ENCODE assay signal across 11 cellular contexts in genomic region chr10:116740971-116741370, GRCh38. TPM values are rescaled to one million over a fixed set of nuclear protein-coding genes. Genes with fewer than 3 reads are reported as not detected.
DNase-seq lines count a peak whose midpoint lies in the region; ATAC-seq, FAIRE-seq and TF ChIP-seq lines count a peak whose summit lies in the region.
"Had no signal": no experiment of that assay in that cellular context is flagged by ENCODE, and none has a peak within 500 bp of the region (broad histone marks: within the 10 kb centered on the region; RNA-seq: fewer than 3 reads in every experiment).

No MANE protein-coding gene starts in this region.

- H3K4me1 ChIP-seq in HCT116 (ENCODE audit: control insufficient read depth in 1 of 2, insufficient read depth in 2 of 2, low read length in 2 of 2), result peaks cover 6 to 18% of the 10 kb centered on the region in 2 experiments; a peak in 3 of 4 replicates
- H3K4me1 ChIP-seq in mammary epithelial cell (ENCODE audit: insufficient read depth, low read length), result peaks cover 15% of the 10 kb centered on the region
- H3K4me1 ChIP-seq in HepG2 (ENCODE audit: insufficient read depth, low read length), result peaks cover 32% of the 10 kb centered on the region
- H3K4me1 ChIP-seq: pancreas had no signal

- TF ChIP-seq POLR2A in HCT116 (IDR thresholded peaks at IDR 0.05; ENCODE audit: borderline replicate concordance, extremely low read depth, insufficient read depth, insufficient read length) (no peak), HepG2 (IDR thresholded peaks at IDR 0.05; ENCODE audit: insufficient read depth in 1 of 2, low read depth in 2 of 2, low read length in 2 of 2) (no peak)

- H3K9me2 ChIP-seq in HCT116 (ENCODE audit: insufficient read depth), result no peaks in the 10 kb centered on the region

- no peak for TF ChIP-seq CTCF in HCT116 (IDR thresholded peaks at IDR 0.05 in 2 of 3, conservative IDR thresholded peaks at IDR 0.05 in 1 of 3; ENCODE audit: borderline replicate concordance in 1 of 3, insufficient read depth in 1 of 3, low read depth in 2 of 3, low read length in 2 of 3)
- TF ChIP-seq CTCF in mammary epithelial cell (conservative IDR thresholded peaks at IDR 0.05 in 1 of 2, IDR thresholded peaks at IDR 0.05 in 1 of 2; ENCODE audit: extremely low read depth in 1 of 2, insufficient read depth in 1 of 2, low read depth in 1 of 2, low read length in 2 of 2), result no peak
- TF ChIP-seq CTCF in HepG2 (CRISPR knock-in tag; IDR thresholded peaks at IDR 0.05), result no peak
- no peak for TF ChIP-seq CTCF in GM13977 (IDR thresholded peaks at IDR 0.05; ENCODE audit: extremely low read depth, insufficient read depth, missing control alignments)

- H3K9ac ChIP-seq in HCT116 (ENCODE audit: low read length) (no peak overlapping the region), mammary epithelial cell (ENCODE audit: insufficient read depth, low read length) (no peak overlapping the region), HepG2 (ENCODE audit: insufficient read depth, low read depth, low read length) (peak overlapping the region; percentile 68; the same call in 1 of the 2 replicates)

- no peak for ATAC-seq in HCT116
- ATAC-seq in HepG2, result no peak
- ATAC-seq in activated CD4-positive, CD25-positive, alpha-beta regulatory T cell treated with anti-CD3 and anti-CD28 coated beads, Interleukin-2, amount 50 U/mL, for 24 hours, result no peak
- no peak for ATAC-seq in HG03460 (IDR thresholded peaks at IDR 0.05; ENCODE audit: unreplicated experiment)

- H4K20me1 ChIP-seq in HCT116 (ENCODE audit: insufficient read depth), result no peaks in the 10 kb centered on the region
- no peaks in the 10 kb centered on the region for H4K20me1 ChIP-seq in mammary epithelial cell (ENCODE audit: insufficient read depth, low read length)
- 0 out of 2 replicates have a peak, but pooled peaks cover 3% of the 10 kb centered on the region for H4K20me1 ChIP-seq in HepG2 (ENCODE audit: insufficient read depth, low read length)

- intact Hi-C loops in HCT116 (cut with micrococcal nuclease) (no loop called here), mammary epithelial cell (cut with micrococcal nuclease) (no loop called here), HepG2 (cut with micrococcal nuclease; ENCODE audit: unreplicated experiment) (loop anchor here (5.0 kb wide), 2 partner anchors 46 to 49 kb away; no protein-coding TSS in a partner anchor)

- H3K4me2 ChIP-seq in HCT116 (ENCODE audit: low read length) (peak overlapping the region; percentile 88), mammary epithelial cell (ENCODE audit: insufficient read depth, low read depth, low read length) (peak overlapping the region; percentile 91), HepG2 (ENCODE audit: low read depth, low read length) (peak overlapping the region; percentile 86)

- in situ Hi-C loops in mammary epithelial cell (cut with MboI; ENCODE audit: low sequenced_read_pairs in 2 of 2) (no loop called here), HepG2 (cut with HindIII; ENCODE audit: extremely low pct_ligation_motif_present, low pct_unique_long_range_greater_than_20kb) (no loop called here), GM13977 (cut with MboI; ENCODE audit: low pct_unique_long_range_greater_than_20kb, low sequenced_read_pairs, unreplicated experiment) (no loop called here)

- DNase-seq in HCT116 (ENCODE audit: low read depth, low spot score), result no peak
- DNase-seq in mammary epithelial cell, result no peak
- DNase-seq in HepG2 (ENCODE audit: low spot score), result no peak
- DNase-seq in GM13977 (ENCODE audit: low spot score), result no peak
- DNase-seq in HK-2 (ENCODE audit: unreplicated experiment), result no peak
- DNase-seq: NCI-H187 treated with DMSO at 0.1 percent for 48 hours had no signal

- peaks cover 23% of the 10 kb centered on the region for H3K79me2 ChIP-seq in HCT116 (ENCODE audit: insufficient read depth, low read length)
- H3K79me2 ChIP-seq in mammary epithelial cell (ENCODE audit: insufficient read depth, low read length), result no peaks in the 10 kb centered on the region
- peaks cover 14% of the 10 kb centered on the region for H3K79me2 ChIP-seq in HepG2 (ENCODE audit: insufficient read depth, low read length)

- no peaks in the 10 kb centered on the region for H3K27me3 ChIP-seq in HCT116 (ENCODE audit: insufficient read depth, low read length)
- no peaks in the 10 kb centered on the region for H3K27me3 ChIP-seq in mammary epithelial cell (ENCODE audit: insufficient read depth, low read length)
- H3K27me3 ChIP-seq in HepG2 (ENCODE audit: control insufficient read depth in 1 of 2, insufficient read depth in 2 of 2, low read length in 2 of 2), result peaks cover 0 to 23% of the 10 kb centered on the region in 2 experiments; a peak in 3 of 5 replicates
- H3K27me3 ChIP-seq: pancreas had no signal

- no peak for FAIRE-seq in HepG2 (lab: Jason Lieb, UNC)
- FAIRE-seq: G401.6, pancreas had no signal

- no peak overlapping the region for H2AFZ ChIP-seq in HCT116 (ENCODE audit: low read depth, low read length, poor library complexity, severe bottlenecking)
- H2AFZ ChIP-seq in mammary epithelial cell (ENCODE audit: low read depth, low read length), result peak overlapping the region; percentile 92
- no peak overlapping the region for H2AFZ ChIP-seq in HepG2 (ENCODE audit: low read length)

- CTCF ChIA-PET in HCT116 (lab: Charles Lee), result no interaction called here
- CTCF ChIA-PET in mammary epithelial cell (lab: Charles Lee; ENCODE audit: low non-redundant PET), result no interaction called here
- CTCF ChIA-PET in HepG2 (lab: Yijun Ruan, JAX; ENCODE audit: low intra/inter-chr PET ratio, low total read pairs), result no interaction called here

- POLR2A ChIA-PET in HCT116 (lab: Charles Lee), result no interaction called here
- POLR2A ChIA-PET in HepG2 (lab: Yijun Ruan, JAX), result no interaction called here

- dilution Hi-C loops in mammary epithelial cell (cut with HindIII; ENCODE audit: low sequenced_read_pairs), result no loop called here

- H3K9me3 ChIP-seq in HCT116 (ENCODE audit: control insufficient read depth in 1 of 2, insufficient read depth in 1 of 2, low read depth in 1 of 2, low read length in 2 of 2) (no peaks in the 10 kb centered on the region), mammary epithelial cell (replicated peaks; ENCODE audit: insufficient read depth, low read length) (no peaks in the 10 kb centered on the region), HepG2 (ENCODE audit: low read length) (no peaks in the 10 kb centered on the region)
- H3K9me3 ChIP-seq: pancreas had no signal

- RAD21 ChIA-PET in HCT116 (lab: Charles Lee; ENCODE audit: low non-redundant PET in 1 of 2, low total read pairs in 2 of 2, uncharacterized antibody in 2 of 2, unreplicated experiment in 2 of 2), result no interaction called here

- BruUV-seq in HCT116 (replicated peaks; lab: Mats Ljungman, UMichigan), result no TSS peak
- no TSS peak for BruUV-seq in mammary epithelial cell (replicated peaks; lab: Mats Ljungman, UMichigan)
- BruUV-seq in HepG2 (replicated peaks; lab: Mats Ljungman, UMichigan), result no TSS peak

- H3K4me3 ChIP-seq in HCT116 (replicated peaks in 1 of 2; ENCODE audit: low read depth in 1 of 2, low read length in 2 of 2) (peak overlapping the region in 1 of 2 experiments; percentile 57; a peak in 2 of 4 replicates), mammary epithelial cell (replicated peaks in 1 of 3; ENCODE audit: insufficient read depth in 1 of 3, low read depth in 2 of 3, low read length in 3 of 3) (no peak overlapping the region), HepG2 (replicated peaks in 1 of 3; ENCODE audit: insufficient read depth in 1 of 3, low read depth in 2 of 3, low read length in 3 of 3) (peak overlapping the region; percentile 71 to 80 (median 74); a peak in 5 of 6 replicates), skin epidermis (peak overlapping the region; percentile 64 to 83 (median 74))

- H3K27ac ChIP-seq in HCT116 (ENCODE audit: low read depth, low read length) (no peak overlapping the region), mammary epithelial cell (ENCODE audit: insufficient read depth, low read depth, low read length) (no peak overlapping the region), HepG2 (ENCODE audit: extremely low read length, insufficient read depth, low read length) (no peak overlapping the region), skin epidermis (peak overlapping the region in 6 of 21 experiments; percentile 22 to 94 (median 94))
- H3K27ac ChIP-seq: pancreas had no signal

- H3K36me3 ChIP-seq in HCT116 (ENCODE audit: control insufficient read depth in 1 of 2, insufficient read depth in 2 of 2, low read length in 2 of 2), result no peaks in the 10 kb centered on the region
- H3K36me3 ChIP-seq in mammary epithelial cell (ENCODE audit: insufficient read depth, low read length), result no peaks in the 10 kb centered on the region
- no peaks in the 10 kb centered on the region for H3K36me3 ChIP-seq in HepG2 (replicated peaks in 1 of 2; ENCODE audit: control insufficient read depth in 1 of 2, insufficient read depth in 2 of 2, low read length in 2 of 2)
- H3K36me3 ChIP-seq: pancreas had no signal

- no peak for TF ChIP-seq RAD21 in HCT116 (IDR thresholded peaks at IDR 0.05; ENCODE audit: low read depth)
- TF ChIP-seq RAD21 in HepG2 (CRISPR knock-in tag; IDR thresholded peaks at IDR 0.05), result no peak

- TF ChIP-seq EP300 in HepG2 (IDR thresholded peaks at IDR 0.05; ENCODE audit: low read depth in 2 of 2, low read length in 2 of 2), result no peak
- no peak for TF ChIP-seq EP300 in HepG2 (CRISPR knock-in tag; IDR thresholded peaks at IDR 0.05; ENCODE audit: borderline replicate concordance)

- 94% methylated on average over 4 of the region's 13 CpGs for WGBS in mammary epithelial cell (ENCODE audit: low coverage, missing lambda C conversion rate)
- WGBS in HepG2 (ENCODE audit: low lambda C conversion rate), result 77% methylated on average over 4 of the region's 13 CpGs

RNA-seq across cellular contexts. Expression of gene HSPA12A, which starts 1.4 kb away (rescaled TPM):
- total RNA-seq in HCT116 (2021; ENCODE audit: unreplicated experiment), result 19.8 TPM
- 7.0 and 8.9 TPM in 2 replicates for polyA plus RNA-seq in HCT116 (2012)
- total RNA-seq in mammary epithelial cell, result 10 to 100 TPM; 10.8 to 10.9 TPM
- 5.9 TPM for polyA plus RNA-seq in mammary epithelial cell
- 29.3 TPM for polyA minus RNA-seq in mammary epithelial cell
- 12.9 and 13.6 TPM in 2 replicates for total RNA-seq in HepG2 (2016; rRNA removed; fragmentation: Illumina TruSeq; extraction: Trizol)
- 1.2 and 1.6 TPM in 2 replicates for total RNA-seq in HepG2 (2016; cell fraction: cytosol; rRNA removed; fragmentation: Illumina TruSeq; extraction: Trizol; ENCODE audit: low read depth)
- total RNA-seq in HepG2 (2016; cell fraction: insoluble cytoplasmic fraction; rRNA removed; fragmentation: Illumina TruSeq; extraction: Trizol), result 11.4 and 13.0 TPM in 2 replicates
- total RNA-seq in HepG2 (2016; cell fraction: membrane; rRNA removed; fragmentation: Illumina TruSeq; extraction: Trizol), result 6.0 and 6.8 TPM in 2 replicates
- 20.1 and 20.8 TPM in 2 replicates for total RNA-seq in HepG2 (2016; cell fraction: nucleus; rRNA removed; fragmentation: Illumina TruSeq; extraction: Trizol)
- polyA plus RNA-seq in HepG2 (2011; rRNA removed), result 6.2 and 6.4 TPM in 2 replicates
- polyA plus RNA-seq in HepG2 (2011; cell fraction: cytosol; rRNA removed), result 3.1 and 3.5 TPM in 2 replicates
- polyA plus RNA-seq in HepG2 (2011; cell fraction: nucleus; rRNA removed), result 17.5 and 19.4 TPM in 2 replicates
- polyA plus RNA-seq in HepG2 (2012), result 4.4 and 5.0 TPM in 2 replicates
- 0.99 and 1.1 TPM in 2 replicates for polyA plus RNA-seq in HepG2 (2016; cell fraction: cytosol; fragmentation: Illumina TruSeq; extraction: Trizol; ENCODE audit: low read depth)
- polyA plus RNA-seq in HepG2 (2016; cell fraction: insoluble cytoplasmic fraction; fragmentation: Illumina TruSeq; extraction: Trizol; ENCODE audit: low read depth), result 9.9 and 11.3 TPM in 2 replicates
- polyA plus RNA-seq in HepG2 (2016; cell fraction: membrane; fragmentation: Illumina TruSeq; extraction: Trizol; ENCODE audit: low read depth), result 2.7 and 2.9 TPM in 2 replicates
- polyA plus RNA-seq in HepG2 (2016; cell fraction: nucleus; fragmentation: Illumina TruSeq; extraction: Trizol; ENCODE audit: insufficient read depth, low read depth), result 37.7 and 40.5 TPM in 2 replicates
- polyA minus RNA-seq in HepG2 (2011; rRNA and poly(A)+ RNA removed; ENCODE audit: low replicate concordance), result 0.91 and 21.7 TPM in 2 replicates
- polyA minus RNA-seq in HepG2 (2011; cell fraction: cytosol; rRNA and poly(A)+ RNA removed), result 4.5 and 5.4 TPM in 2 replicates
- polyA minus RNA-seq in HepG2 (2011; cell fraction: nucleus; rRNA and poly(A)+ RNA removed), result 15.3 and 19.7 TPM in 2 replicates

Comparison
In these comparisons a context has a peak if more than half of its experiments do, and no peak if none do; other contexts are left out.
1. H3K4me3 ChIP-seq: peak in HepG2 (3 of 3) and skin epidermis (7 of 7); none in mammary epithelial cell (0 of 3).
2. Peak in every context shown above with its lines, with median percentiles within 50 percentile points of each other: H3K4me2 ChIP-seq.